In the genomic region with DNA sequence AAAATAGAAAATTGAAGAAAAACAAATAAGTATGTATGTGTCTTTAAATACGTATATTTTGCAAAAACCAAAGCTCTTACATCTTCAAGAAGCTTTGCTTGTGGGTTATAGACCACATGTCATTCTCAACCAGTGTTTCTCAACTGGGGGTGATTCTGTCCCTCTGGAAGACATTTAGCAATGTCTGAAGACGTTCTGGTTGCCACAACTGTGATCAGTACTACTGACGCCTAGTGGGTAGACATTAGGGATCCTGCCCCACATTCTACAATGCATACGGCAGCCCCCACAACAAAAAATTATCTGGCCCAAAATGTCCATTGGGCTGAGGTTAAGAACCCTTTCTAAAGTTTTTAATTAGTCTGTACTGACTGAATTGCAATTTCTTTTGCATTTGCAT, we compare ENCODE assay signal across 13 cellular contexts.
DNase-seq lines count a peak whose midpoint lies in the region; TF ChIP-seq lines count a peak whose summit lies in the region.
"Had no signal": no experiment of that assay in that cellular context is flagged by ENCODE, and none has a peak within 500 bp of the region (broad histone marks: within the 10 kb centered on the region; RNA-seq: fewer than 3 reads in every experiment).

No MANE protein-coding gene starts in this region.

- H3K4me3 Mint-ChIP-seq in T-helper 1 cell treated with Interleukin-12 subunit alpha and Interleukin-12 subunit beta and Interleukin-4 antibody, amounts not matched to agents 30 μg/mL and 1 μg/mL, for 36 hours = peak overlapping the region; percentile 54

- peaks cover 7% of the 10 kb centered on the region for H3K36me3 ChIP-seq in effector memory CD4-positive, alpha-beta T cell (ENCODE audit: control insufficient read depth, insufficient read depth, low read length)
- H3K36me3 ChIP-seq in WERI-Rb-1 = no peaks in the 10 kb centered on the region

- no peaks in the 10 kb centered on the region for H3K27me3 Mint-ChIP-seq in T-helper 1 cell treated with Interleukin-12 subunit alpha and Interleukin-12 subunit beta and Interleukin-4 antibody, amounts not matched to agents 30 μg/mL and 1 μg/mL, for 36 hours (ENCODE audit: low read depth)

- TF ChIP-seq CTCF in GM13976 (IDR thresholded peaks at IDR 0.05; ENCODE audit: borderline replicate concordance, control extremely low read depth, extremely low read depth, insufficient read depth, missing control alignments) = no peak
- TF ChIP-seq CTCF in WERI-Rb-1 (IDR thresholded peaks at IDR 0.05; ENCODE audit: low read depth, low read length) = no peak

- in situ Hi-C loops in GM13976 (cut with MboI; ENCODE audit: low sequenced_read_pairs, unreplicated experiment) = loop anchor here (10.0 kb wide), 2 partner anchors 178 to 408 kb away; no protein-coding TSS in a partner anchor

- peak overlapping the region; percentile 67 for H3K27ac Mint-ChIP-seq in T-helper 1 cell treated with Interleukin-12 subunit alpha and Interleukin-12 subunit beta and Interleukin-4 antibody, amounts not matched to agents 30 μg/mL and 1 μg/mL, for 36 hours

- peaks cover 59% of the 10 kb centered on the region for H3K36me3 Mint-ChIP-seq in T-helper 1 cell treated with Interleukin-12 subunit alpha and Interleukin-12 subunit beta and Interleukin-4 antibody, amounts not matched to agents 30 μg/mL and 1 μg/mL, for 36 hours (ENCODE audit: low read depth)

- DNase-seq in stimulated activated CD4-positive, alpha-beta T cell treated with anti-CD3 and anti-CD28 coated beads, Interleukin-15, amount 100 ng/mL, for 24 hours = peak; percentile 12
- DNase-seq in stimulated activated CD4-positive, alpha-beta T cell treated with anti-CD3 and anti-CD28 coated beads, Interleukin-4, amount 100 ng/mL, for 24 hours = no peak
- peak in 2 of 3 donors; percentile 12 to 16 for DNase-seq in effector memory CD4-positive, alpha-beta T cell
- DNase-seq in GM13976 (ENCODE audit: low spot score) (no peak), WERI-Rb-1 (no peak), NAMALWA (ENCODE audit: low spot score) (no peak), foreskin melanocyte (no peak)
- DNase-seq: DMS79, NCI-H1092, NCI-H446, PC-9, SW 1271 had no signal

- H3K4me1 Mint-ChIP-seq in T-helper 1 cell treated with Interleukin-12 subunit alpha and Interleukin-12 subunit beta and Interleukin-4 antibody, amounts not matched to agents 30 μg/mL and 1 μg/mL, for 36 hours (ENCODE audit: low read depth) = peaks cover 72% of the 10 kb centered on the region

- peak overlapping the region; percentile 6 for H3K4me3 ChIP-seq in effector memory CD4-positive, alpha-beta T cell (ENCODE audit: insufficient read depth, low read depth, low read length, poor library complexity, severe bottlenecking)
- H3K4me3 ChIP-seq in WERI-Rb-1 (ENCODE audit: low read depth, low read length) = no peak overlapping the region
- H3K4me3 ChIP-seq: PC-9 had no signal

- H3K27ac ChIP-seq in effector memory CD4-positive, alpha-beta T cell (ENCODE audit: insufficient read depth, low read length, poor library complexity, severe bottlenecking) = peak overlapping the region; percentile 55
- H3K27ac ChIP-seq in WERI-Rb-1 = no peak overlapping the region
- H3K27ac ChIP-seq: PC-9 had no signal

- no peaks in the 10 kb centered on the region for H3K9me3 ChIP-seq in effector memory CD4-positive, alpha-beta T cell (ENCODE audit: control insufficient read depth, low read length)
- no peaks in the 10 kb centered on the region for H3K9me3 ChIP-seq in WERI-Rb-1 (ENCODE audit: severe bottlenecking)

- H3K4me1 ChIP-seq in effector memory CD4-positive, alpha-beta T cell (ENCODE audit: control insufficient read depth, insufficient read depth, low read length, poor library complexity, severe bottlenecking) = peaks cover 48% of the 10 kb centered on the region

- H3K9me3 Mint-ChIP-seq in T-helper 1 cell treated with Interleukin-12 subunit alpha and Interleukin-12 subunit beta and Interleukin-4 antibody, amounts not matched to agents 30 μg/mL and 1 μg/mL, for 36 hours = peaks cover 8% of the 10 kb centered on the region

- no peaks in the 10 kb centered on the region for H3K27me3 ChIP-seq in effector memory CD4-positive, alpha-beta T cell (replicated peaks; ENCODE audit: control insufficient read depth, insufficient read depth, low read length, poor library complexity, severe bottlenecking)
- no peaks in the 10 kb centered on the region for H3K27me3 ChIP-seq in WERI-Rb-1 (ENCODE audit: insufficient read depth, low read depth, severe bottlenecking)

Comparison
In these comparisons a context has a peak if more than half of its experiments do, and no peak if none do; other contexts are left out.
1. DNase-seq: peak in stimulated activated CD4-positive, alpha-beta T cell treated with anti-CD3 and anti-CD28 coated beads, Interleukin-15, amount 100 ng/mL, for 24 hours (single experiment) and effector memory CD4-positive, alpha-beta T cell (2 of 3); none in stimulated activated CD4-positive, alpha-beta T cell treated with anti-CD3 and anti-CD28 coated beads, Interleukin-4, amount 100 ng/mL, for 24 hours (single experiment), GM13976 (single experiment), WERI-Rb-1 (single experiment), NAMALWA (single experiment) and foreskin melanocyte (single experiment).